28 cellular contexts compared by ENCODE assay signal in the genomic region with DNA sequence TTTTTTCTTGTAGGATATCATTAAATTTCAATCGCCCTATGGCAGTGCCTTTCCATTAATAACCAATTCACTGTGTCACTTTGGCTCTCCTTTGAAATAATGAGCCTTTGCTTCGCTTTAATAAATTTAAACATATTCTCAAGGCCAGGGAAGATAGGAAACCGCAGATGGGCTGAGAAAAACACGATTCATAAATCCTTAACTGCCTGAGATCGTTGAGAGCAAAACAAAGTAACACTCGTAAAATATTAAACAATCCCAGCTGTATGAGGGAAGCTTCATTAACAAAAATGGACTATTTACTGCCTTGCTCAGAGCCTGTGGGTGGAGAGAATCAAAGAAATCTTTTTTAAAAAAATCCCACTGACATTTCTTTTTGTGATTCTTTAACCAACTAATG.
DNase-seq lines count a peak whose midpoint lies in the region; ATAC-seq, FAIRE-seq and TF ChIP-seq lines count a peak whose summit lies in the region.
"Had no signal": no experiment of that assay in that cellular context is flagged by ENCODE, and none has a peak within 500 bp of the region (broad histone marks: within the 10 kb centered on the region; RNA-seq: fewer than 3 reads in every experiment).

No MANE protein-coding gene starts in this region.

- DNase-seq in DMS79 (lab: John Stamatoyannopoulos, UW): peak; percentile 44
- DNase-seq in NCI-H1105 (lab: John Stamatoyannopoulos, UW): peak; percentile 38
- DNase-seq in psoas muscle: no peak
- no peak for DNase-seq in left lung
- DNase-seq: activated B cell treated with CpG ODN at 0.5 μM for 24 hours; activated CD8-positive, alpha-beta T cell treated with anti-CD3 and anti-CD28 coated beads for 36 hours; activated effector memory CD4-positive, alpha-beta T cell treated with anti-CD3 and anti-CD28 coated beads, Interleukin-2, amount 50 U/mL, for 16 hours; activated naive CD8-positive, alpha-beta T cell treated with anti-CD3 and anti-CD28 coated beads, Interleukin-2, amount 50 U/mL, for 24 hours; activated T-cell treated with anti-CD3 and anti-CD28 coated beads for 4 hours; brain microvascular endothelial cell; CD8-positive, alpha-beta memory T cell; DND-41; effector CD8-positive, alpha-beta T cell; left ventricle myocardium superior; mucosa of descending colon; NCI-H2107; NCI-H82; posterior cingulate gyrus; stimulated activated CD4-positive, alpha-beta T cell treated with anti-CD3 and anti-CD28 coated beads, Interleukin-1b, Interleukin-23, amount 100 ng/mL, for 48 hours; T-helper 9 cell had no signal

- no peaks in the 10 kb centered on the region for H3K9me3 ChIP-seq in psoas muscle
- no peaks in the 10 kb centered on the region for H3K9me3 ChIP-seq in left lung
- H3K9me3 ChIP-seq: mucosa of descending colon had no signal

- H3K36me3 ChIP-seq in psoas muscle (ENCODE audit: insufficient read depth in 1 of 2, low read depth in 1 of 2) (no peaks in the 10 kb centered on the region), left lung (no peaks in the 10 kb centered on the region)
- H3K36me3 ChIP-seq: brain microvascular endothelial cell, neural progenitor cell had no signal

- TF ChIP-seq CTCF in psoas muscle (IDR thresholded peaks at IDR 0.05) (no peak), left lung (IDR thresholded peaks at IDR 0.05) (no peak)

- H3K27me3 ChIP-seq in psoas muscle (ENCODE audit: insufficient read depth in 3 of 3, low read length in 2 of 3) (no peaks in the 10 kb centered on the region), left lung (no peaks in the 10 kb centered on the region)
- H3K27me3 ChIP-seq: brain microvascular endothelial cell, neural progenitor cell had no signal

- no peak overlapping the region for H3K27ac ChIP-seq in psoas muscle
- no peak overlapping the region for H3K27ac ChIP-seq in left lung
- H3K27ac ChIP-seq: brain microvascular endothelial cell, HL-60, neural progenitor cell had no signal

- H3K4me1 ChIP-seq in psoas muscle (no peaks in the 10 kb centered on the region), left lung (no peaks in the 10 kb centered on the region)
- H3K4me1 ChIP-seq: neural progenitor cell had no signal

- WGBS in psoas muscle, 3 donors: 16 to 29% (median 22%) methylated on average over 6 of the region's 6 CpGs

- no peak for ATAC-seq in psoas muscle
- no peak for ATAC-seq in GM19452 (IDR thresholded peaks at IDR 0.05; ENCODE audit: unreplicated experiment)
- no peak for ATAC-seq in HG03175 (IDR thresholded peaks at IDR 0.05; ENCODE audit: unreplicated experiment)
- ATAC-seq in left lung: no peak
- ATAC-seq: activated CD8-positive, alpha-beta T cell treated with anti-CD3 and anti-CD28 coated beads for 36 hours; activated naive CD8-positive, alpha-beta T cell treated with anti-CD3 and anti-CD28 coated beads, Interleukin-2, amount 50 U/mL, for 24 hours; HepG2; left ventricle myocardium superior; mucosa of descending colon; stimulated activated effector memory CD8-positive, alpha-beta T cell treated with anti-CD3 and anti-CD28 coated beads, Interleukin-12 subunit alpha, Interleukin-12 subunit beta, amount 100 ng/mL, for 72 hours had no signal

- peak overlapping the region; percentile 16 for H3K4me3 ChIP-seq in psoas muscle
- H3K4me3 ChIP-seq in left lung: no peak overlapping the region
- H3K4me3 ChIP-seq: mucosa of descending colon, neural progenitor cell had no signal

- intact Hi-C loops in psoas muscle (cut with DNase I): no loop called here
- intact Hi-C loops in left lung (cut with DNase I): no loop called here

- peak; percentile 99 for FAIRE-seq in endometrium (lab: Jason Lieb, UNC)
- FAIRE-seq: GM19239, HepG2 had no signal

Comparison
In these comparisons a context has a peak if more than half of its experiments do, and no peak if none do; other contexts are left out.
1. DNase-seq: peak in DMS79 (single experiment) and NCI-H1105 (single experiment); none in psoas muscle (0 of 2) and left lung (0 of 2).